In genomic region chr17:27356091-27356705, GRCh38 we compare ENCODE assay signal across 17 cellular contexts.
"Had no signal": no experiment of that assay in that cellular context is flagged by ENCODE, and none has a peak within 500 bp of the region (broad histone marks: within the 10 kb centered on the region; RNA-seq: fewer than 3 reads in every experiment).

No MANE protein-coding gene starts in this region.

- H3K9me3 Mint-ChIP-seq: activated naive CD4-positive, alpha-beta T cell treated with anti-CD3 and anti-CD28 coated beads for 36 hours; activated T-helper 2 cell treated with anti-CD3 and anti-CD28 coated beads, Interferon-gamma antibody, Interleukin-2, Interleukin-4, amounts not matched to agents 10 μg/mL and 5 μg/mL and 100 μg/mL, durations not matched to agents 14 hours and 24 hours and 36 hours; endodermal cell; neural crest cell had no signal

- H3K4me3 Mint-ChIP-seq: activated naive CD4-positive, alpha-beta T cell treated with anti-CD3 and anti-CD28 coated beads for 36 hours; endodermal cell had no signal

- DNase-seq: activated CD4-positive, alpha-beta T cell treated with anti-CD3 and anti-CD28 coated beads, Interleukin-2, amount 50 U/mL, for 1 hour; activated naive CD4-positive, alpha-beta T cell treated with anti-CD3 and anti-CD28 coated beads for 36 hours; dorsolateral prefrontal cortex; midbrain; right lobe of liver; stimulated activated naive CD8-positive, alpha-beta T cell treated with anti-CD3 and anti-CD28 coated beads, Interleukin-15, Interleukin-2, amounts not matched to agents 100 U/mL and 50 U/mL, for 24 hours; transverse colon had no signal

- FAIRE-seq: islet of Langerhans had no signal

- H3K4me3 ChIP-seq: cardiac muscle cell, dorsolateral prefrontal cortex, gastroesophageal sphincter, lung, ovary, right lobe of liver, smooth muscle cell, transverse colon had no signal

- H3K27ac Mint-ChIP-seq: activated T-helper 2 cell treated with anti-CD3 and anti-CD28 coated beads, Interferon-gamma antibody, Interleukin-2, Interleukin-4, amounts not matched to agents 10 μg/mL and 5 μg/mL and 100 μg/mL, durations not matched to agents 14 hours and 24 hours and 36 hours; endodermal cell had no signal

- H3K36me3 ChIP-seq: cardiac muscle cell, gastroesophageal sphincter, ovary, right lobe of liver, transverse colon had no signal

- H3K27me3 ChIP-seq: cardiac muscle cell, dorsolateral prefrontal cortex, gastroesophageal sphincter, ovary, right lobe of liver, transverse colon had no signal

- H3K27ac ChIP-seq: cardiac muscle cell, dorsolateral prefrontal cortex, gastroesophageal sphincter, ovary, right lobe of liver, transverse colon had no signal

- H3K4me2 ChIP-seq: smooth muscle cell had no signal

- H3K9me3 ChIP-seq: gastroesophageal sphincter, ovary, right lobe of liver, transverse colon had no signal

- ATAC-seq: activated CD4-positive, CD25-positive, alpha-beta regulatory T cell treated with anti-CD3 and anti-CD28 coated beads, Interleukin-2, amount 50 U/mL, for 24 hours; gastroesophageal sphincter; right lobe of liver; stimulated activated naive CD8-positive, alpha-beta T cell treated with anti-CD3 and anti-CD28 coated beads, Interleukin-15, Interleukin-2, amounts not matched to agents 100 U/mL and 50 U/mL, for 24 hours had no signal
